ENCODE assay signal across 1 cellular context in genomic region chr1:93846929-93847810, GRCh38.
TF ChIP-seq lines count a peak whose summit lies in the region.

No MANE protein-coding gene starts in this region.

TF ChIP-seq in GM23338, 12 proteins besides CTCF, POLR2A, EP300 and RAD21 (continued from another document):
- TF ChIP-seq, protein P1, sequence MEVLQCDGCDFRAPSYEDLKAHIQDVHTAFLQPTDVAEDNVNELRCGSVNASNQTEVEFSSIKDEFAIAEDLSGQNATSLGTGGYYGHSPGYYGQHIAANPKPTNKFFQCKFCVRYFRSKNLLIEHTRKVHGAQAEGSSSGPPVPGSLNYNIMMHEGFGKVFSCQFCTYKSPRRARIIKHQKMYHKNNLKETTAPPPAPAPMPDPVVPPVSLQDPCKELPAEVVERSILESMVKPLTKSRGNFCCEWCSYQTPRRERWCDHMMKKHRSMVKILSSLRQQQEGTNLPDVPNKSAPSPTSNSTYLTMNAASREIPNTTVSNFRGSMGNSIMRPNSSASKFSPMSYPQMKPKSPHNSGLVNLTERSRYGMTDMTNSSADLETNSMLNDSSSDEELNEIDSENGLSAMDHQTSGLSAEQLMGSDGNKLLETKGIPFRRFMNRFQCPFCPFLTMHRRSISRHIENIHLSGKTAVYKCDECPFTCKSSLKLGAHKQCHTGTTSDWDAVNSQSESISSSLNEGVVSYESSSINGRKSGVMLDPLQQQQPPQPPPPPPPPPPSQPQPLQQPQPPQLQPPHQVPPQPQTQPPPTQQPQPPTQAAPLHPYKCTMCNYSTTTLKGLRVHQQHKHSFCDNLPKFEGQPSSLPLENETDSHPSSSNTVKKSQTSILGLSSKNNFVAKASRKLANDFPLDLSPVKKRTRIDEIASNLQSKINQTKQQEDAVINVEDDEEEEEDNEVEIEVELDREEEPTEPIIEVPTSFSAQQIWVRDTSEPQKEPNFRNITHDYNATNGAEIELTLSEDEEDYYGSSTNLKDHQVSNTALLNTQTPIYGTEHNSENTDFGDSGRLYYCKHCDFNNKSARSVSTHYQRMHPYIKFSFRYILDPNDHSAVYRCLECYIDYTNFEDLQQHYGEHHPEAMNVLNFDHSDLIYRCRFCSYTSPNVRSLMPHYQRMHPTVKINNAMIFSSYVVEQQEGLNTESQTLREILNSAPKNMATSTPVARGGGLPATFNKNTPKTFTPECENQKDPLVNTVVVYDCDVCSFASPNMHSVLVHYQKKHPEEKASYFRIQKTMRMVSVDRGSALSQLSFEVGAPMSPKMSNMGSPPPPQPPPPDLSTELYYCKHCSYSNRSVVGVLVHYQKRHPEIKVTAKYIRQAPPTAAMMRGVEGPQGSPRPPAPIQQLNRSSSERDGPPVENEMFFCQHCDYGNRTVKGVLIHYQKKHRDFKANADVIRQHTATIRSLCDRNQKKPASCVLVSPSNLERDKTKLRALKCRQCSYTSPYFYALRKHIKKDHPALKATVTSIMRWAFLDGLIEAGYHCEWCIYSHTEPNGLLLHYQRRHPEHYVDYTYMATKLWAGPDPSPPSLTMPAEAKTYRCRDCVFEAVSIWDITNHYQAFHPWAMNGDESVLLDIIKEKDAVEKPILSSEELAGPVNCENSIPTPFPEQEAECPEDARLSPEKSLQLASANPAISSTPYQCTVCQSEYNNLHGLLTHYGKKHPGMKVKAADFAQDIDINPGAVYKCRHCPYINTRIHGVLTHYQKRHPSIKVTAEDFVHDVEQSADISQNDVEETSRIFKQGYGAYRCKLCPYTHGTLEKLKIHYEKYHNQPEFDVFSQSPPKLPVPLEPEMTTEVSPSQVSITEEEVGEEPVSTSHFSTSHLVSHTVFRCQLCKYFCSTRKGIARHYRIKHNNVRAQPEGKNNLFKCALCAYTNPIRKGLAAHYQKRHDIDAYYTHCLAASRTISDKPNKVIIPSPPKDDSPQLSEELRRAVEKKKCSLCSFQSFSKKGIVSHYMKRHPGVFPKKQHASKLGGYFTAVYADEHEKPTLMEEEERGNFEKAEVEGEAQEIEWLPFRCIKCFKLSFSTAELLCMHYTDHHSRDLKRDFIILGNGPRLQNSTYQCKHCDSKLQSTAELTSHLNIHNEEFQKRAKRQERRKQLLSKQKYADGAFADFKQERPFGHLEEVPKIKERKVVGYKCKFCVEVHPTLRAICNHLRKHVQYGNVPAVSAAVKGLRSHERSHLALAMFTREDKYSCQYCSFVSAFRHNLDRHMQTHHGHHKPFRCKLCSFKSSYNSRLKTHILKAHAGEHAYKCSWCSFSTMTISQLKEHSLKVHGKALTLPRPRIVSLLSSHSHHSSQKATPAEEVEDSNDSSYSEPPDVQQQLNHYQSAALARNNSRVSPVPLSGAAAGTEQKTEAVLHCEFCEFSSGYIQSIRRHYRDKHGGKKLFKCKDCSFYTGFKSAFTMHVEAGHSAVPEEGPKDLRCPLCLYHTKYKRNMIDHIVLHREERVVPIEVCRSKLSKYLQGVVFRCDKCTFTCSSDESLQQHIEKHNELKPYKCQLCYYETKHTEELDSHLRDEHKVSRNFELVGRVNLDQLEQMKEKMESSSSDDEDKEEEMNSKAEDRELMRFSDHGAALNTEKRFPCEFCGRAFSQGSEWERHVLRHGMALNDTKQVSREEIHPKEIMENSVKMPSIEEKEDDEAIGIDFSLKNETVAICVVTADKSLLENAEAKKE (CRISPR knock-in tag; IDR thresholded peaks at IDR 0.05): no peak
- TF ChIP-seq, protein P2, sequence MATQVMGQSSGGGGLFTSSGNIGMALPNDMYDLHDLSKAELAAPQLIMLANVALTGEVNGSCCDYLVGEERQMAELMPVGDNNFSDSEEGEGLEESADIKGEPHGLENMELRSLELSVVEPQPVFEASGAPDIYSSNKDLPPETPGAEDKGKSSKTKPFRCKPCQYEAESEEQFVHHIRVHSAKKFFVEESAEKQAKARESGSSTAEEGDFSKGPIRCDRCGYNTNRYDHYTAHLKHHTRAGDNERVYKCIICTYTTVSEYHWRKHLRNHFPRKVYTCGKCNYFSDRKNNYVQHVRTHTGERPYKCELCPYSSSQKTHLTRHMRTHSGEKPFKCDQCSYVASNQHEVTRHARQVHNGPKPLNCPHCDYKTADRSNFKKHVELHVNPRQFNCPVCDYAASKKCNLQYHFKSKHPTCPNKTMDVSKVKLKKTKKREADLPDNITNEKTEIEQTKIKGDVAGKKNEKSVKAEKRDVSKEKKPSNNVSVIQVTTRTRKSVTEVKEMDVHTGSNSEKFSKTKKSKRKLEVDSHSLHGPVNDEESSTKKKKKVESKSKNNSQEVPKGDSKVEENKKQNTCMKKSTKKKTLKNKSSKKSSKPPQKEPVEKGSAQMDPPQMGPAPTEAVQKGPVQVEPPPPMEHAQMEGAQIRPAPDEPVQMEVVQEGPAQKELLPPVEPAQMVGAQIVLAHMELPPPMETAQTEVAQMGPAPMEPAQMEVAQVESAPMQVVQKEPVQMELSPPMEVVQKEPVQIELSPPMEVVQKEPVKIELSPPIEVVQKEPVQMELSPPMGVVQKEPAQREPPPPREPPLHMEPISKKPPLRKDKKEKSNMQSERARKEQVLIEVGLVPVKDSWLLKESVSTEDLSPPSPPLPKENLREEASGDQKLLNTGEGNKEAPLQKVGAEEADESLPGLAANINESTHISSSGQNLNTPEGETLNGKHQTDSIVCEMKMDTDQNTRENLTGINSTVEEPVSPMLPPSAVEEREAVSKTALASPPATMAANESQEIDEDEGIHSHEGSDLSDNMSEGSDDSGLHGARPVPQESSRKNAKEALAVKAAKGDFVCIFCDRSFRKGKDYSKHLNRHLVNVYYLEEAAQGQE (IDR thresholded peaks at IDR 0.05; ENCODE audit: unreplicated experiment): no peak
- TF ChIP-seq POLR2AphosphoS5 (IDR thresholded peaks at IDR 0.05; ENCODE audit: low read depth): peak; percentile 25; the same call in 1 of the 2 replicates
- TF ChIP-seq, protein P3, sequence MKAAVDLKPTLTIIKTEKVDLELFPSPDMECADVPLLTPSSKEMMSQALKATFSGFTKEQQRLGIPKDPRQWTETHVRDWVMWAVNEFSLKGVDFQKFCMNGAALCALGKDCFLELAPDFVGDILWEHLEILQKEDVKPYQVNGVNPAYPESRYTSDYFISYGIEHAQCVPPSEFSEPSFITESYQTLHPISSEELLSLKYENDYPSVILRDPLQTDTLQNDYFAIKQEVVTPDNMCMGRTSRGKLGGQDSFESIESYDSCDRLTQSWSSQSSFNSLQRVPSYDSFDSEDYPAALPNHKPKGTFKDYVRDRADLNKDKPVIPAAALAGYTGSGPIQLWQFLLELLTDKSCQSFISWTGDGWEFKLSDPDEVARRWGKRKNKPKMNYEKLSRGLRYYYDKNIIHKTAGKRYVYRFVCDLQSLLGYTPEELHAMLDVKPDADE (IDR thresholded peaks at IDR 0.05): peak; percentile 47; the same call in 1 of the 2 replicates
- TF ChIP-seq CREB1 (CRISPR knock-in tag; IDR thresholded peaks at IDR 0.05; ENCODE audit: low read depth): peak; percentile 22
